In genomic region chr3:50319872-50320625, GRCh38 we compare ENCODE assay signal across 10 cellular contexts. TPM values are rescaled to one million over a fixed set of nuclear protein-coding genes. Genes with fewer than 3 reads are reported as not detected.
DNase-seq lines count a peak whose midpoint lies in the region; ATAC-seq, FAIRE-seq and TF ChIP-seq lines count a peak whose summit lies in the region.
"Had no signal": no experiment of that assay in that cellular context is flagged by ENCODE, and none has a peak within 500 bp of the region (broad histone marks: within the 10 kb centered on the region; RNA-seq: fewer than 3 reads in every experiment).

No MANE protein-coding gene starts in this region.

- H4K20me1 ChIP-seq in SK-N-SH (ENCODE audit: insufficient read depth) (no peaks in the 10 kb centered on the region), astrocyte (ENCODE audit: insufficient read depth, low read length) (peaks cover 51% of the 10 kb centered on the region)

- CTCF ChIA-PET in SK-N-SH (lab: Yijun Ruan, JAX), result interaction anchor here (0.7 to 6.0 kb wide), 9 partner anchors 8 to 223 kb away, joined by 3 to 60 read pairs (median 6); partner anchors contain the start of genes HYAL1, HYAL3, IFRD2 and NAA80

- peak overlapping the region; percentile 93 for H3K4me3 Mint-ChIP-seq in astrocyte (ENCODE audit: unreplicated experiment)

- H3K4me1 ChIP-seq in SK-N-SH (ENCODE audit: control insufficient read depth in 1 of 2, insufficient read depth in 2 of 2, low read depth in 1 of 2, low read length in 1 of 2), result peaks cover 0 to 40% of the 10 kb centered on the region in 2 experiments; a peak in 2 of 4 replicates
- H3K4me1 ChIP-seq in astrocyte (ENCODE audit: insufficient read depth, low read length), result peaks cover 29% of the 10 kb centered on the region

- ATAC-seq in SK-N-SH treated with all-trans-retinoic acid at 6 μM for 48 hours, result no peak
- ATAC-seq in HG03097 (IDR thresholded peaks at IDR 0.05; ENCODE audit: low FRiP score, unreplicated experiment), result no peak

- no peaks in the 10 kb centered on the region for H3K27me3 ChIP-seq in SK-N-SH (ENCODE audit: insufficient read depth)
- H3K27me3 ChIP-seq in astrocyte (ENCODE audit: insufficient read depth, low read length), result no peaks in the 10 kb centered on the region
- H3K27me3 ChIP-seq in layer of hippocampus (ENCODE audit: control insufficient read depth, insufficient read depth, low read length), result no peaks in the 10 kb centered on the region

- H3K4me1 Mint-ChIP-seq in astrocyte (ENCODE audit: low read depth, unreplicated experiment), result peaks cover 23% of the 10 kb centered on the region

- FAIRE-seq in astrocyte (lab: Jason Lieb, UNC), result no peak
- FAIRE-seq: A204.1 had no signal

- H3K27me3 Mint-ChIP-seq in astrocyte (ENCODE audit: low read depth, unreplicated experiment), result no peaks in the 10 kb centered on the region

- H3K79me2 ChIP-seq in SK-N-SH (ENCODE audit: insufficient read depth), result peaks cover 39% of the 10 kb centered on the region
- H3K79me2 ChIP-seq in astrocyte (ENCODE audit: insufficient read depth, low read length), result peaks cover 40% of the 10 kb centered on the region

- POLR2A ChIA-PET in SK-N-SH (lab: Yijun Ruan, JAX), result interaction anchor here (0.6 to 1.8 kb wide), 2 partner anchors 14 to 17 kb away, joined by 3 to 5 read pairs; no protein-coding TSS in a partner anchor

- H3K36me3 Mint-ChIP-seq in astrocyte (ENCODE audit: low read depth, unreplicated experiment), result peaks cover 21% of the 10 kb centered on the region

- H2AFZ ChIP-seq in SK-N-SH (ENCODE audit: low read depth) (no peak overlapping the region), astrocyte (ENCODE audit: low read depth, low read length) (peak overlapping the region; percentile 92)

- no peak for TF ChIP-seq RAD21 in SK-N-SH (IDR thresholded peaks at IDR 0.05; ENCODE audit: low read length)

- H3K9me3 Mint-ChIP-seq in astrocyte (ENCODE audit: unreplicated experiment), result no peaks in the 10 kb centered on the region

- WGBS in SK-N-SH (ENCODE audit: low lambda C conversion rate), result 74% methylated on average over 22 of the region's 30 CpGs

- no peaks in the 10 kb centered on the region for H3K9me2 ChIP-seq in SK-N-SH

- DNase-seq in SK-N-SH, result no peak
- DNase-seq in astrocyte (ENCODE audit: low read depth), result no peak
- DNase-seq in stimulated activated CD8-positive, alpha-beta memory T cell treated with anti-CD3 and anti-CD28 coated beads, Interleukin-4, amount 100 ng/mL, for 48 hours, result no peak
- no peak for DNase-seq in NCI-H510A treated with DMSO at 0.1 percent for 48 hours (lab: John Stamatoyannopoulos, UW)
- DNase-seq: activated naive CD4-positive, alpha-beta T cell treated with anti-CD3 and anti-CD28 coated beads, Interleukin-2, amount 50 U/mL, for 16 hours had no signal

- H3K4me2 ChIP-seq in SK-N-SH, result peak overlapping the region; percentile 80
- H3K4me2 ChIP-seq in astrocyte (ENCODE audit: low read length), result peak overlapping the region; percentile 93

- peak overlapping the region; percentile 92 to 94 for H3K27ac ChIP-seq in SK-N-SH (ENCODE audit: low read depth in 2 of 2, low read length in 1 of 2)
- H3K27ac ChIP-seq in astrocyte (ENCODE audit: low read depth, low read length), result no peak overlapping the region
- H3K27ac ChIP-seq in layer of hippocampus (ENCODE audit: low read depth, low read length), result peak overlapping the region; percentile 99
- H3K27ac ChIP-seq in temporal lobe (ENCODE audit: low read depth, low read length), result peak overlapping the region; percentile 92

- peaks cover 12% of the 10 kb centered on the region for H3F3A ChIP-seq in SK-N-SH (replicated peaks; ENCODE audit: insufficient read depth)

- H3K4me3 ChIP-seq in SK-N-SH (ENCODE audit: low read depth in 2 of 2, low read length in 1 of 2), result peak overlapping the region; percentile 92 to 94
- H3K4me3 ChIP-seq in astrocyte (ENCODE audit: insufficient read depth, low read depth, low read length), result peak overlapping the region; percentile 95

- H3K9me3 ChIP-seq in SK-N-SH (no peaks in the 10 kb centered on the region), astrocyte (ENCODE audit: insufficient read depth, low read depth, low read length) (no peaks in the 10 kb centered on the region)

- peak overlapping the region; percentile 93 for H3K9ac ChIP-seq in SK-N-SH
- peak overlapping the region; percentile 96 for H3K9ac ChIP-seq in astrocyte (ENCODE audit: low read length)

- H3K27ac Mint-ChIP-seq in astrocyte (ENCODE audit: unreplicated experiment), result peak overlapping the region; percentile 96

- no peak for TF ChIP-seq EP300 in SK-N-SH (IDR thresholded peaks at IDR 0.05; ENCODE audit: borderline replicate concordance in 1 of 2, low read depth in 1 of 2, low read length in 1 of 2)

- TF ChIP-seq CTCF in SK-N-SH (IDR thresholded peaks at IDR 0.05) (peak; percentile 16; the same call in 1 of the 2 replicates), astrocyte (IDR thresholded peaks at IDR 0.05; ENCODE audit: insufficient read depth, low read depth, low read length) (no peak)

- H3K36me3 ChIP-seq in SK-N-SH (replicated peaks in 1 of 2; ENCODE audit: control insufficient read depth in 1 of 2, insufficient read depth in 2 of 2, low read length in 1 of 2) (peaks cover 15 to 37% of the 10 kb centered on the region in 2 experiments), astrocyte (ENCODE audit: insufficient read depth, low read length) (peaks cover 12% of the 10 kb centered on the region)

TF ChIP-seq in SK-N-SH, 30 proteins besides CTCF, POLR2A, EP300 and RAD21:
- TF ChIP-seq EZH2phosphoT487 (IDR thresholded peaks at IDR 0.05; ENCODE audit: borderline replicate concordance, low read depth), result no peak
- no peak for TF ChIP-seq MEF2A (IDR thresholded peaks at IDR 0.05; ENCODE audit: borderline replicate concordance, low read depth)
- no peak for TF ChIP-seq FOSL2 (IDR thresholded peaks at IDR 0.05; ENCODE audit: borderline replicate concordance, low read depth)
- TF ChIP-seq RFX5 (IDR thresholded peaks at IDR 0.05; ENCODE audit: low read length), result no peak
- no peak for TF ChIP-seq FOXM1 (IDR thresholded peaks at IDR 0.05; ENCODE audit: low read depth)
- TF ChIP-seq NFIC (IDR thresholded peaks at IDR 0.05; ENCODE audit: borderline replicate concordance), result no peak
- TF ChIP-seq TCF12 (IDR thresholded peaks at IDR 0.05), result no peak
- TF ChIP-seq USF2 (IDR thresholded peaks at IDR 0.05; ENCODE audit: borderline replicate concordance, low read depth, low read length), result no peak

TF ChIP-seq in SK-N-SH treated with all-trans-retinoic acid at 6 μM for 48 hours, 23 proteins besides CTCF, POLR2A, EP300 and RAD21 (continues in another document):
- TF ChIP-seq OSR1 (CRISPR knock-in tag; IDR thresholded peaks at IDR 0.05) (no peak), ZNF70 (CRISPR knock-in tag; IDR thresholded peaks at IDR 0.05) (no peak), ZFP3 (CRISPR knock-in tag; IDR thresholded peaks at IDR 0.05) (no peak), ZC3H10 (CRISPR knock-in tag; IDR thresholded peaks at IDR 0.05) (no peak), CSDC2 (CRISPR knock-in tag; IDR thresholded peaks at IDR 0.05) (no peak), TOX (CRISPR knock-in tag; IDR thresholded peaks at IDR 0.05; ENCODE audit: borderline replicate concordance) (no peak), POU6F1 (CRISPR knock-in tag; IDR thresholded peaks at IDR 0.05; ENCODE audit: borderline replicate concordance, low read depth) (no peak), TCF4 (CRISPR knock-in tag; IDR thresholded peaks at IDR 0.05; ENCODE audit: borderline replicate concordance) (no peak), ZNF8 (CRISPR knock-in tag; IDR thresholded peaks at IDR 0.05) (no peak), GLIS3 (CRISPR knock-in tag; IDR thresholded peaks at IDR 0.05) (no peak)

RNA-seq across cellular contexts. Expression of gene HYAL2, which starts 2.5 kb away (rescaled TPM):
- polyA plus RNA-seq in SK-N-SH (2012; rRNA removed), result 135 and 151 TPM in 2 replicates
- 57.1 and 110 TPM in 2 replicates for polyA plus RNA-seq in SK-N-SH (2012; cell fraction: cytosol; rRNA removed)
- 55.5 and 73.1 TPM in 2 replicates for polyA plus RNA-seq in SK-N-SH (2012; cell fraction: nucleus; rRNA removed)
- total RNA-seq in astrocyte (42.9 and 45.8 TPM in 2 replicates), temporal lobe (24.3 TPM)

RNA-seq across cellular contexts. Expression of gene TUSC2, which starts 8.0 kb away (rescaled TPM):
- 58.7 and 79.3 TPM in 2 replicates for polyA plus RNA-seq in SK-N-SH (2012; rRNA removed)
- 45.0 and 66.4 TPM in 2 replicates for polyA plus RNA-seq in SK-N-SH (2012; cell fraction: cytosol; rRNA removed)
- polyA plus RNA-seq in SK-N-SH (2012; cell fraction: nucleus; rRNA removed), result 35.0 and 40.0 TPM in 2 replicates
- 39.5 and 41.4 TPM in 2 replicates for total RNA-seq in astrocyte
- total RNA-seq in temporal lobe, result 16.5 TPM

RNA-seq across cellular contexts. Expression of gene HYAL1, which starts 16.7 kb away (rescaled TPM):
- 0.30 and 0.49 TPM in 2 replicates for polyA plus RNA-seq in SK-N-SH (2012; rRNA removed)
- 0.14 and 0.26 TPM in 2 replicates for polyA plus RNA-seq in SK-N-SH (2012; cell fraction: cytosol; rRNA removed)
- polyA plus RNA-seq in SK-N-SH (2012; cell fraction: nucleus; rRNA removed), result 1.7 and 1.8 TPM in 2 replicates
- 0.27 and 0.46 TPM in 2 replicates for total RNA-seq in astrocyte
- 0.49 TPM for total RNA-seq in temporal lobe

RNA-seq across cellular contexts. Expression of gene RASSF1, which starts 20.6 kb away (rescaled TPM):
- 28.1 and 32.3 TPM in 2 replicates for polyA plus RNA-seq in SK-N-SH (2012; rRNA removed)
- polyA plus RNA-seq in SK-N-SH (2012; cell fraction: cytosol; rRNA removed), result 19.1 and 27.8 TPM in 2 replicates
- polyA plus RNA-seq in SK-N-SH (2012; cell fraction: nucleus; rRNA removed), result 34.1 and 37.0 TPM in 2 replicates
- total RNA-seq in astrocyte, result 19.5 and 26.5 TPM in 2 replicates
- 10.1 TPM for total RNA-seq in temporal lobe

RNA-seq across cellular contexts. Expression of gene HYAL3, which starts 20.8 kb away (rescaled TPM):
- 7.8 and 8.4 TPM in 2 replicates for polyA plus RNA-seq in SK-N-SH (2012; rRNA removed)
- 3.1 and 5.6 TPM in 2 replicates for polyA plus RNA-seq in SK-N-SH (2012; cell fraction: cytosol; rRNA removed)
- polyA plus RNA-seq in SK-N-SH (2012; cell fraction: nucleus; rRNA removed), result 8.7 and 10.0 TPM in 2 replicates
- total RNA-seq in astrocyte, result 6.3 and 6.9 TPM in 2 replicates
- 4.9 TPM for total RNA-seq in temporal lobe
